13 cellular contexts compared by ENCODE assay signal in the genomic region with DNA sequence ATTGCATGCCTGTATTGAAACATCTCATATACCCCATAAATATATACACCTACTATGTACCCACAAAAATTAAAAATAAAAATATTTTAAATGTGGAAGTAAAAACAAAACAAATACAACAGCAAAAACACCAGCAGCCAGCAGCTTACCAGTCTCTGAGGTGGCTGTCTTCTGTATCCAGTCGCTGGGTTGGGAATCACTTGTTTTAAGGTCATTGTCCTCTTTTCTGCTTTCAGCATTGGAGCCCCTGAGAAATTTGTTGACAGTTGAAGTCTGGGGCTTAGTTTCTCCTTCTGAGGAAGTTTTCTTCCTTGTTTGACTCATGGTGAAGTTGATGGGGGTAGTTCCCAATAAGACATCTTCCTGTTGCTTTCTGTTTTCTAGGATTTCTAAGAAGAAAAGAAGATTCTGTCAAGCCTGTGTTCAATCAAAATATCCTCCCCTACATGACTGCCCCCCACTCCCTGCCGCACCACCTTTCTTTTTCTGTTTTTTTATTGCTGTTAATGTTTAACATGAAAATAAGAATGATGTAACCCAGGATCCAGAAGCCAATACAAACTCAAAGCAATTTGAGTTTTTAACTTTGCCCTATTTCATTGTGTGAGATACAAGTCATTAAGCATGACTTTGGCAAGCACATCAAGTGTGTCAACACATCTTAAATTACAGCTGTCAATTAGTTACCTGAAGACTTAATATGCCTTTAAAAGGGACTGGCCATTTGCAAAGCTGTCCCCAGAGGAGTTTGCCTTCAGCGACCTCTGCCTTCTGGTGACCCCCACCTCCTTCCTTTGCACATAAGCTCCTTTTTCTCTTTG. TPM values are rescaled to one million over a fixed set of nuclear protein-coding genes. Genes with fewer than 3 reads are reported as not detected.
DNase-seq lines count a peak whose midpoint lies in the region; TF ChIP-seq lines count a peak whose summit lies in the region.
"Had no signal": no experiment of that assay in that cellular context is flagged by ENCODE, and none has a peak within 500 bp of the region (broad histone marks: within the 10 kb centered on the region; RNA-seq: fewer than 3 reads in every experiment).

TSS of gene LRRC31 (minus strand) at position 452 of the 821 bp plus-strand sequence. CDS start at position 324, 128 bp downstream.

- H3K4me1 ChIP-seq in mucosa of stomach (ENCODE audit: control insufficient read depth, insufficient read depth, low read length) = peaks cover 29% of the 10 kb centered on the region

- no peaks in the 10 kb centered on the region for H3K36me3 ChIP-seq in mucosa of stomach (ENCODE audit: control insufficient read depth, insufficient read depth, low read length)
- H3K36me3 ChIP-seq: BLaER1 had no signal

- DNase-seq in HT-29 (ENCODE audit: low spot score) = peak; percentile 73
- peak; percentile 15 for DNase-seq in SW480 (ENCODE audit: low spot score)
- DNase-seq in T1000 (lab: John Stamatoyannopoulos, UW) = no peak
- no peak for DNase-seq in activated CD8-positive, alpha-beta memory T cell treated with anti-CD3 and anti-CD28 coated beads for 24 hours
- DNase-seq in dedifferentiated amniotic fluid mesenchymal stem cell (ENCODE audit: extremely low spot score) = no peak
- DNase-seq in NCI-H2227 treated with DMSO at 0.1 percent for 48 hours (lab: John Stamatoyannopoulos, UW) = no peak
- DNase-seq: anterior cingulate cortex, dermis blood vessel endothelial cell, GOT3 had no signal

- no peak within 1 kb of the TSS for H3K4me3 ChIP-seq in mucosa of stomach (ENCODE audit: low read length)
- H3K4me3 ChIP-seq: BLaER1 had no signal

- TF ChIP-seq CTCF in C4-2B (conservative IDR thresholded peaks at IDR 0.05) = no peak

- no peaks in the 10 kb centered on the region for H3K27me3 ChIP-seq in mucosa of stomach (ENCODE audit: control insufficient read depth, insufficient read depth, low read length)
- H3K27me3 ChIP-seq: BLaER1 had no signal

- H3K27ac ChIP-seq in C4-2B = peak within 1 kb of the TSS; percentile 19; the same call in 1 of the 2 replicates
- H3K27ac ChIP-seq: BLaER1 had no signal

- peak within 1 kb of the TSS; percentile 56 for H3K9ac ChIP-seq in mucosa of stomach (ENCODE audit: low read length)
- H3K9ac ChIP-seq: BLaER1 had no signal

- no peaks in the 10 kb centered on the region for H3K9me3 ChIP-seq in mucosa of stomach (ENCODE audit: control insufficient read depth, low read length)
- H3K9me3 ChIP-seq: BLaER1 had no signal

RNA-seq across cellular contexts. Expression of gene LRRC31, which starts in this region (rescaled TPM):
- 0.29 and 0.48 TPM in 2 replicates for total RNA-seq in HT-29 (2014; rRNA removed; shearing (Covaris generic))
- total RNA-seq: dermis blood vessel endothelial cell, fibroblast of villous mesenchyme had no signal

Comparison
In these comparisons a context has a peak if more than half of its experiments do, and no peak if none do; other contexts are left out.
1. Peak in DNase-seq in HT-29; RNA of the gene not detected or under 1 TPM.